In genomic region chr3:69426291-69426690, GRCh38 we compare ENCODE assay signal across 18 cellular contexts. TPM values are rescaled to one million over a fixed set of nuclear protein-coding genes. Genes with fewer than 3 reads are reported as not detected.
DNase-seq lines count a peak whose midpoint lies in the region; ATAC-seq and TF ChIP-seq lines count a peak whose summit lies in the region.
"Had no signal": no experiment of that assay in that cellular context is flagged by ENCODE, and none has a peak within 500 bp of the region (broad histone marks: within the 10 kb centered on the region; RNA-seq: fewer than 3 reads in every experiment).

No MANE protein-coding gene starts in this region.

- H3K79me2 ChIP-seq in GM23338 (replicated peaks; ENCODE audit: insufficient read depth): no peaks in the 10 kb centered on the region

- H3K4me1 ChIP-seq in GM23338 (ENCODE audit: insufficient read depth): no peaks in the 10 kb centered on the region
- H3K4me1 ChIP-seq: A549 had no signal

- no peak overlapping the region for H2AFZ ChIP-seq in GM23338

- TF ChIP-seq CTCF in GM23338 (conservative IDR thresholded peaks at IDR 0.05; ENCODE audit: low read depth in 2 of 2) (no peak), brain (conservative IDR thresholded peaks at IDR 0.05) (no peak), progenitor cell of endocrine pancreas (IDR thresholded peaks at IDR 0.05; ENCODE audit: unreplicated experiment) (no peak)

- DNase-seq in GM23338 (ENCODE audit: low spot score) (no peak), NCI-H82 treated with DMSO at 0.1 percent for 48 hours (lab: John Stamatoyannopoulos, UW; ENCODE audit: unreplicated experiment) (peak; percentile 68), progenitor cell of endocrine pancreas (ENCODE audit: low spot score, unreplicated experiment) (no peak), dermis blood vessel endothelial cell (no peak), NCI-H2081 treated with DMSO at 0.1 percent for 48 hours (lab: John Stamatoyannopoulos, UW) (no peak), posterior vena cava (ENCODE audit: low spot score) (no peak)
- DNase-seq: CD4-positive, alpha-beta T cell; EL; GOT3; NCI-H1436; NCI-H2029; NCI-H2171; NCI-H526; Right ventricle myocardium superior had no signal

- no peak overlapping the region for H3K4me2 ChIP-seq in GM23338
- H3K4me2 ChIP-seq: A549, KMS-11 had no signal

- no peaks in the 10 kb centered on the region for H3K27me3 ChIP-seq in GM23338 (ENCODE audit: insufficient read depth)

- H3K27me3 Mint-ChIP-seq in GM23338 (ENCODE audit: insufficient read depth, low read depth, poor library complexity): no peaks in the 10 kb centered on the region
- H3K27me3 Mint-ChIP-seq in brain: no peaks in the 10 kb centered on the region
- H3K27me3 Mint-ChIP-seq in progenitor cell of endocrine pancreas: no peaks in the 10 kb centered on the region
- H3K27me3 Mint-ChIP-seq: CD4-positive, alpha-beta T cell had no signal

- H3K36me3 Mint-ChIP-seq in GM23338 (ENCODE audit: low read depth) (no peaks in the 10 kb centered on the region), brain (no peaks in the 10 kb centered on the region), progenitor cell of endocrine pancreas (ENCODE audit: insufficient read depth) (no peaks in the 10 kb centered on the region)

- intact Hi-C loops in posterior vena cava (cut with DNase I): no loop called here

- peaks cover 6% of the 10 kb centered on the region; the same call in 2 of the 3 replicates for H3K4me1 Mint-ChIP-seq in GM23338
- peaks cover 13% of the 10 kb centered on the region for H3K4me1 Mint-ChIP-seq in brain
- peaks cover 21% of the 10 kb centered on the region for H3K4me1 Mint-ChIP-seq in progenitor cell of endocrine pancreas (ENCODE audit: low read depth)

- peak overlapping the region; percentile 50; the same call in 1 of the 2 replicates for H3K27ac Mint-ChIP-seq in GM23338
- H3K27ac Mint-ChIP-seq in brain: peak overlapping the region in 3 of 5 experiments; percentile 56 to 94 (median 83)
- peak overlapping the region; percentile 73 for H3K27ac Mint-ChIP-seq in progenitor cell of endocrine pancreas
- H3K27ac Mint-ChIP-seq: CD4-positive, alpha-beta T cell had no signal

- H3K36me3 ChIP-seq in GM23338 (ENCODE audit: insufficient read depth): no peaks in the 10 kb centered on the region

- no peak overlapping the region for H3K4me3 ChIP-seq in GM23338
- H3K4me3 ChIP-seq: A549, SK-N-MC had no signal

- no peak overlapping the region for H3K27ac ChIP-seq in GM23338 (ENCODE audit: low read depth)
- H3K27ac ChIP-seq: A549, KMS-11, SK-N-MC had no signal

- no peaks in the 10 kb centered on the region for H3K9me2 ChIP-seq in GM23338 (ENCODE audit: insufficient read depth)

- H3F3A ChIP-seq in GM23338 (replicated peaks; ENCODE audit: low read depth): no peaks in the 10 kb centered on the region

- ATAC-seq in GM23338: peak; percentile 53; the same call in 2 of the 3 replicates
- ATAC-seq: A549 had no signal

- H3K9me3 Mint-ChIP-seq in GM23338 (no peaks in the 10 kb centered on the region), brain (no peaks in the 10 kb centered on the region), progenitor cell of endocrine pancreas (ENCODE audit: low read depth) (no peaks in the 10 kb centered on the region)
- H3K9me3 Mint-ChIP-seq: CD4-positive, alpha-beta T cell had no signal

- H3K4me3 Mint-ChIP-seq in GM23338 (no peak overlapping the region), brain (peak overlapping the region in 2 of 5 experiments; percentile 49), progenitor cell of endocrine pancreas (ENCODE audit: low read depth) (no peak overlapping the region)
- H3K4me3 Mint-ChIP-seq: CD4-positive, alpha-beta T cell had no signal

- H4K20me1 ChIP-seq in GM23338 (replicated peaks; ENCODE audit: insufficient read depth): no peaks in the 10 kb centered on the region

TF ChIP-seq in GM23338, 12 proteins besides CTCF, POLR2A, EP300 and RAD21 (continues in another document):
- no peak for TF ChIP-seq EZH2 (IDR thresholded peaks at IDR 0.05; ENCODE audit: low read depth, unreplicated experiment)
- no peak for TF ChIP-seq ZNF331 (CRISPR knock-in tag; IDR thresholded peaks at IDR 0.05; ENCODE audit: low read depth)
- no peak for TF ChIP-seq EZH2phosphoT487 (IDR thresholded peaks at IDR 0.05; ENCODE audit: unreplicated experiment)
- no peak for TF ChIP-seq ETS1 (IDR thresholded peaks at IDR 0.05)
- TF ChIP-seq NANOG (IDR thresholded peaks at IDR 0.05; ENCODE audit: borderline replicate concordance): no peak
- no peak for TF ChIP-seq REST (IDR thresholded peaks at IDR 0.05; ENCODE audit: unreplicated experiment)

RNA-seq across cellular contexts. Expression of gene FRMD4B, which starts 40.4 kb away (rescaled TPM):
- total RNA-seq in GM23338 (2014; rRNA removed; shearing (Covaris generic)): 6.4 and 8.6 TPM in 2 replicates
- polyA plus RNA-seq in GM23338 (2016; fragmentation: Nextera tagmentation; extraction: Ambion mirVana) (12.8 TPM in 2 replicates), brain (ENCODE audit: insufficient read depth, low read depth, low replicate concordance) (9.1 TPM)
- total RNA-seq in progenitor cell of endocrine pancreas (39.1 and 41.6 TPM in 2 replicates), dermis blood vessel endothelial cell (112 and 117 TPM in 2 replicates), posterior vena cava (10 to 100 TPM; 21.5 to 34.9 TPM)
